Comparison of ENCODE assay signal across 1 cellular context in the genomic region with DNA sequence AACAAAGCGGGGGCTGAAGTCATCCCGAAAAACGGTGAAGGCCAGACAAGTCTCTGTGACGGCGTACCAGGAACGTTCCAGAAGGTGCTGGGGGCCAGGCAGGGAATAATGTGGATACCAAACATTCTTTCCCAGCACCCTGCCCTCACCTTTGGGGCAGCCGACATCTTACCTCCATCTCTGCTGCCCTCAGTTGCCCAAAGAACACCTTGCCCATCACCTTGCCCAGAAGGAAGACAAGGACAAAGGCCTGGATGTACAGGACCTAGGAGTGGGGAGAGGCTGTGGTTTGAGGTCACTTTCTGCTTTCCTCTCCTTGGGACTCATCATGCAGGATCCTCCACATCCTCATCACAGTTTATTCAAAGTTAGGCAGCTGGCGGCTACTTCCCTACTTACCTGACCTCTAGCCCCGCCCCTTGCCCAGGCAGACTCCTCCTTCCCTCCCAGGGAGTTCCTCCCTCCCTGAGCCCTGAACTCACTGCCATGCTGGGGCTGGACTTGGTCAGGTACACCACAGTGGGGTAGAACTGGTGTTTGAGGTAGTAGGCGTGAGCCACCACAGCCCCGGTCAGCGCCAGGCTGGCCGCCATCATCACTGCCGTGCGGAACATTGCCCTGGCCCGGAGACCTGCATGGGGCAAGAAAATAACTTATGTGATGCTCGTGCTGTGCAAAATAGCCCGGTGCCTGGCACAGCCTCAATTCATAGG.
TF ChIP-seq lines count a peak whose summit lies in the region.

No MANE protein-coding gene starts in this region.

TF ChIP-seq in A549, 52 proteins besides CTCF, POLR2A, EP300 and RAD21 (continued from another document):
- no peak for TF ChIP-seq ESRRA (IDR thresholded peaks at IDR 0.05; ENCODE audit: borderline replicate concordance, low read length)
- no peak for TF ChIP-seq GATA3 (IDR thresholded peaks at IDR 0.05; ENCODE audit: borderline replicate concordance)
- no peak for TF ChIP-seq RARB (CRISPR knock-in tag; IDR thresholded peaks at IDR 0.05)
- no peak for TF ChIP-seq ZC3H11A (IDR thresholded peaks at IDR 0.05)
TF ChIP-seq in A549: peak in this region for 0.
